Comparison of ENCODE assay signal across 26 cellular contexts in the genomic region with DNA sequence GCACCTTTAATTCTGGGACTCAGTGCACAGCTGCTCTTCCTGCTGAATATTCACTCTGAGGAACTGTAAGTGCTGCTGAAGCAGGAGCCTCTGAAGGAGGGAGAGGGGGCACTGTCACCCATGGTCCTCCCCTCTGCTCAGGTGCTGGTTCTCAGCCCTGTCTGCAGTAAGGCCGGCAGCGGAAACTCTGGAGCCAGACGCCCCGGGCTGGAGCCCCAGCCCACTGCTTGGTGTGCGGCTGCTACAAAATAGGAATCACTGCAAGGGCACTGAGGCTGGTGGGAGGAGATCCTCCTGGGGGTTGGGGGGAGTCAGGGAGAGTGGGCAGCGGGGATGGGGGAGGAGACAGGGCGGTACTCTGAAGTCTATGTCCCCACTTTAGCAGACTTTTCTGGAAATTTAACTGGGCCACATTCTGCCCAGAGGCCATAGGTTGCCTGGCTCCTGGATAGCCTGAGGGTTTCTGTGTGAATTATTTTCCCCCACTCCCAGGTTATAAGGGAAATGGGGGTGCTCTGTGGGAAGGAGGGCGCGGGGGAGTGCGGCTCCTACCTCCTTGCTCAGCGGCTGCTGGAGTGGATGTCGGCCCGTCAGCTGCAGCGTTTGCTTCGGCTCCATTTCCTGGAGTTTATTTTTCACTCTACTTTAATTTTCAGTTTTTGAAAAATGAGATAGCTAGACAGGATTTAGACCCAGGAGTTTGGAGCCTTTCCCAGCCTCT.
"Had no signal": no experiment of that assay in that cellular context is flagged by ENCODE, and none has a peak within 500 bp of the region (broad histone marks: within the 10 kb centered on the region; RNA-seq: fewer than 3 reads in every experiment).

No MANE protein-coding gene starts in this region.

- H3K27me3 ChIP-seq: esophagus muscularis mucosa, heart right ventricle, right lobe of liver, upper lobe of left lung, vagina had no signal

- H3K4me3 Mint-ChIP-seq: activated B cell treated with CpG ODN at 0.5 μM for 24 hours; activated CD4-positive, alpha-beta memory T cell treated with anti-CD3 and anti-CD28 coated beads for 36 hours; activated T-cell treated with anti-CD3 and anti-CD28 coated beads, Interleukin-2, amount 50 U/mL, for 72 hours; natural killer cell treated with Interleukin-12 subunit alpha and Interleukin-12 subunit beta and Interleukin-15 and Interleukin-18, amount 100 ng/mL, for 72 hours; stimulated activated effector memory CD8-positive, alpha-beta T cell treated with anti-CD3 and anti-CD28 coated beads, Interleukin-12 subunit alpha, Interleukin-12 subunit beta, amount 100 ng/mL, for 72 hours; stimulated activated naive CD8-positive, alpha-beta T cell treated with anti-CD3 and anti-CD28 coated beads, Interleukin-15, Interleukin-2, amounts not matched to agents 100 ng/mL and 50 ng/mL, for 24 hours; T-helper 2 cell treated with Interferon-gamma antibody and Interleukin-4, amounts not matched to agents 5 μg/mL and 100 μg/mL, for 36 hours had no signal

- H3K27me3 Mint-ChIP-seq: activated B cell treated with CpG ODN at 0.5 μM for 24 hours; activated CD4-positive, alpha-beta memory T cell treated with anti-CD3 and anti-CD28 coated beads for 36 hours; natural killer cell treated with Interleukin-12 subunit alpha and Interleukin-12 subunit beta and Interleukin-15 and Interleukin-18, amount 100 ng/mL, for 72 hours; stimulated activated naive CD8-positive, alpha-beta T cell treated with anti-CD3 and anti-CD28 coated beads, Interleukin-15, Interleukin-2, amounts not matched to agents 100 ng/mL and 50 ng/mL, for 24 hours had no signal

- ATAC-seq: activated T-cell treated with anti-CD3 and anti-CD28 coated beads, Interleukin-2, amount 50 U/mL, for 72 hours; left lobe of liver; lower lobe of right lung; mucosa of descending colon; natural killer cell treated with Interleukin-12 subunit alpha and Interleukin-12 subunit beta and Interleukin-15 and Interleukin-18, amount 100 ng/mL, for 72 hours; right lobe of liver; stimulated activated effector memory CD8-positive, alpha-beta T cell treated with anti-CD3 and anti-CD28 coated beads, Interleukin-12 subunit alpha, Interleukin-12 subunit beta, amount 100 ng/mL, for 72 hours had no signal

- H3K27ac Mint-ChIP-seq: activated B cell treated with CpG ODN at 0.5 μM for 24 hours; activated CD4-positive, alpha-beta memory T cell treated with anti-CD3 and anti-CD28 coated beads for 36 hours; activated T-cell treated with anti-CD3 and anti-CD28 coated beads, Interleukin-2, amount 50 U/mL, for 72 hours; natural killer cell treated with Interleukin-12 subunit alpha and Interleukin-12 subunit beta and Interleukin-15 and Interleukin-18, amount 100 ng/mL, for 72 hours; stimulated activated effector memory CD8-positive, alpha-beta T cell treated with anti-CD3 and anti-CD28 coated beads, Interleukin-12 subunit alpha, Interleukin-12 subunit beta, amount 100 ng/mL, for 72 hours; stimulated activated naive CD8-positive, alpha-beta T cell treated with anti-CD3 and anti-CD28 coated beads, Interleukin-15, Interleukin-2, amounts not matched to agents 100 ng/mL and 50 ng/mL, for 24 hours; T-helper 2 cell treated with Interferon-gamma antibody and Interleukin-4, amounts not matched to agents 5 μg/mL and 100 μg/mL, for 36 hours had no signal

- H3K27ac ChIP-seq: esophagus muscularis mucosa, heart right ventricle, lower lobe of right lung, right lobe of liver, skin epidermis, upper lobe of left lung, vagina had no signal

- DNase-seq: activated CD4-positive, alpha-beta memory T cell treated with anti-CD3 and anti-CD28 coated beads for 36 hours; activated effector memory CD4-positive, alpha-beta T cell treated with Interleukin-2 at 50 U/mL for 16 hours; activated naive CD4-positive, alpha-beta T cell treated with Interleukin-2 at 50 U/mL for 16 hours; activated T-cell treated with anti-CD3 and anti-CD28 coated beads for 4 hours; activated T-cell treated with anti-CD3 and anti-CD28 coated beads, Interleukin-2, amount 50 U/mL, for 72 hours; central memory CD4-positive, alpha-beta T cell; foreskin melanocyte; heart right ventricle; kidney glomerular epithelial cell; lower lobe of right lung; mesendoderm; mucosa of descending colon; stimulated activated CD4-positive, alpha-beta T cell treated with anti-CD3 and anti-CD28 coated beads, Interleukin-12 subunit alpha, Interleukin-12 subunit beta, amount 100 ng/mL, for 4 hours; stimulated activated CD4-positive, alpha-beta T cell treated with anti-CD3 and anti-CD28 coated beads, Interleukin-4, amount 100 ng/mL, for 24 hours; T-helper 1 cell; upper lobe of left lung had no signal

- H3K9me3 Mint-ChIP-seq: activated B cell treated with CpG ODN at 0.5 μM for 24 hours; activated CD4-positive, alpha-beta memory T cell treated with anti-CD3 and anti-CD28 coated beads for 36 hours; activated T-cell treated with anti-CD3 and anti-CD28 coated beads, Interleukin-2, amount 50 U/mL, for 72 hours; natural killer cell treated with Interleukin-12 subunit alpha and Interleukin-12 subunit beta and Interleukin-15 and Interleukin-18, amount 100 ng/mL, for 72 hours; stimulated activated effector memory CD8-positive, alpha-beta T cell treated with anti-CD3 and anti-CD28 coated beads, Interleukin-12 subunit alpha, Interleukin-12 subunit beta, amount 100 ng/mL, for 72 hours; stimulated activated naive CD8-positive, alpha-beta T cell treated with anti-CD3 and anti-CD28 coated beads, Interleukin-15, Interleukin-2, amounts not matched to agents 100 ng/mL and 50 ng/mL, for 24 hours; T-helper 2 cell treated with Interferon-gamma antibody and Interleukin-4, amounts not matched to agents 5 μg/mL and 100 μg/mL, for 36 hours had no signal

- H3K9me3 ChIP-seq: esophagus muscularis mucosa, heart right ventricle, lower lobe of right lung, mucosa of descending colon, right lobe of liver, upper lobe of left lung, vagina had no signal
